ENCODE assay signal across 12 cellular contexts in genomic region chr13:38223093-38223492, GRCh38.
A peak's percentile ranks its signal among the peaks of the same experiment; 100 is the strongest.
DNase-seq lines count a peak whose midpoint lies in the region; ATAC-seq, FAIRE-seq and TF ChIP-seq lines count a peak whose summit lies in the region.
"Had no signal": no experiment of that assay in that cellular context is flagged by ENCODE, and none has a peak within 500 bp of the region (broad histone marks: within the 10 kb centered on the region; RNA-seq: fewer than 3 reads in every experiment).

No MANE protein-coding gene starts in this region.

- H3K18ac ChIP-seq in IMR-90 (ENCODE audit: low read depth, low read length) = no peak overlapping the region

- H3K9ac ChIP-seq in IMR-90 (ENCODE audit: low read depth, low read length) = no peak overlapping the region
- no peak overlapping the region for H3K9ac ChIP-seq in keratinocyte (ENCODE audit: control insufficient read depth, extremely low read depth, insufficient read depth, low read length)

- no TSS peak for BruUV-seq in IMR-90 (replicated peaks; lab: Mats Ljungman, UMichigan)

- H2BK15ac ChIP-seq in IMR-90 (ENCODE audit: low read depth, low read length) = no peak overlapping the region

- no peak overlapping the region for H3K4me2 ChIP-seq in IMR-90 (ENCODE audit: low read depth, low read length)
- H3K4me2 ChIP-seq in keratinocyte (ENCODE audit: control insufficient read depth, extremely low read depth, insufficient read depth, low read depth, low read length) = no peak overlapping the region

- H3K9me1 ChIP-seq in IMR-90 (ENCODE audit: insufficient read depth, low read length) (no peaks in the 10 kb centered on the region), keratinocyte (ENCODE audit: control insufficient read depth, extremely low read depth, insufficient read depth, low read length) (no peaks in the 10 kb centered on the region)

- H3K27ac ChIP-seq in IMR-90 (ENCODE audit: insufficient read depth, low read length) = no peak overlapping the region
- no peak overlapping the region for H3K27ac ChIP-seq in keratinocyte (ENCODE audit: control insufficient read depth, insufficient read depth, low read length)
- H3K27ac ChIP-seq: epithelial cell of prostate had no signal

- dilution Hi-C loops in IMR-90 (cut with HindIII; ENCODE audit: low sequenced_read_pairs, unreplicated experiment) (no loop called here), keratinocyte (cut with MboI; ENCODE audit: extremely low pct_ligation_motif_present, low sequenced_read_pairs) (no loop called here)

- no peaks in the 10 kb centered on the region for H3K27me3 ChIP-seq in BE2C
- no peaks in the 10 kb centered on the region for H3K27me3 ChIP-seq in IMR-90 (ENCODE audit: control insufficient read depth, insufficient read depth, low read length)
- no peaks in the 10 kb centered on the region for H3K27me3 ChIP-seq in keratinocyte (ENCODE audit: control insufficient read depth, extremely low read depth, insufficient read depth, low read length)

- intact Hi-C loops in IMR-90 (cut with micrococcal nuclease) = loop anchor here (10.0 kb wide), 1 partner anchor 578 kb away; no protein-coding TSS in a partner anchor

- H2AFZ ChIP-seq in IMR-90 (replicated peaks; ENCODE audit: low read length, poor library complexity) = no peak overlapping the region
- H2AFZ ChIP-seq in keratinocyte (ENCODE audit: control insufficient read depth, low read length) = no peak overlapping the region

- H4K5ac ChIP-seq in IMR-90 (ENCODE audit: low read depth, low read length) = no peak overlapping the region

- H3K4ac ChIP-seq in IMR-90 (ENCODE audit: low read depth, low read length) = no peak overlapping the region

- in situ Hi-C loops in IMR-90 (cut with MboI; ENCODE audit: low sequenced_read_pairs) (loop anchor here (25.0 kb wide), 2 partner anchors 586 to 1136 kb away; no protein-coding TSS in a partner anchor), G401 (cut with HindIII; ENCODE audit: low sequenced_read_pairs) (no loop called here)

- no peaks in the 10 kb centered on the region for H3K79me2 ChIP-seq in keratinocyte (ENCODE audit: control insufficient read depth, insufficient read depth, low read length)

- H3K9me3 ChIP-seq in BE2C (no peaks in the 10 kb centered on the region; the same call in 1 of the 2 replicates), IMR-90 (ENCODE audit: control insufficient read depth, insufficient read depth, low read length) (no peaks in the 10 kb centered on the region), keratinocyte (ENCODE audit: control insufficient read depth, low read depth, low read length) (no peaks in the 10 kb centered on the region)

- CTCF ChIA-PET in IMR-90 (lab: Yijun Ruan, JAX) = interaction anchor here (1.2 kb wide), 1 partner anchor 582 kb away, joined by 3 read pairs; no protein-coding TSS in a partner anchor
- CTCF ChIA-PET in WTC11 (lab: Charles Lee) = interaction anchor here (0.6 to 2.6 kb wide), 8 partner anchors 37 to 582 kb away, joined by 3 to 29 read pairs (median 3); partner anchors contain the start of gene TRPC4

- no peak for TF ChIP-seq POLR2A in IMR-90 (IDR thresholded peaks at IDR 0.05; ENCODE audit: low read depth, low read length)

- H3K23ac ChIP-seq in IMR-90 (ENCODE audit: low read depth, low read length) = no peak overlapping the region

- H3K56ac ChIP-seq in IMR-90 (ENCODE audit: extremely low read depth, insufficient read depth, low read length) = no peak overlapping the region

- no peaks in the 10 kb centered on the region for H3K36me3 ChIP-seq in BE2C
- no peaks in the 10 kb centered on the region for H3K36me3 ChIP-seq in IMR-90 (ENCODE audit: control insufficient read depth, insufficient read depth, low read length)
- H3K36me3 ChIP-seq in keratinocyte (ENCODE audit: control insufficient read depth in 2 of 2, extremely low read depth in 1 of 2, insufficient read depth in 2 of 2, low read length in 2 of 2) = no peaks in the 10 kb centered on the region

- H2BK120ac ChIP-seq in IMR-90 (ENCODE audit: low read depth, low read length) = no peak overlapping the region

- H3K27ac Mint-ChIP-seq in WTC11 = no peak overlapping the region
- no peak overlapping the region for H3K27ac Mint-ChIP-seq in activated T-cell treated with anti-CD3 and anti-CD28 coated beads, Interleukin-2, amount 50 U/mL, for 24 hours
- H3K27ac Mint-ChIP-seq: activated CD4-positive, alpha-beta memory T cell treated with anti-CD3 and anti-CD28 coated beads, Interleukin-2, amount 10 ng/mL, durations not matched to agents 7 days and 5 days had no signal

- H3K36me3 Mint-ChIP-seq in WTC11 = no peaks in the 10 kb centered on the region
- H3K36me3 Mint-ChIP-seq in activated T-cell treated with anti-CD3 and anti-CD28 coated beads, Interleukin-2, amount 50 U/mL, for 24 hours (ENCODE audit: low read depth) = no peaks in the 10 kb centered on the region

- no peak overlapping the region for H2BK20ac ChIP-seq in IMR-90 (ENCODE audit: low read depth, low read length)

- DNase-seq in BE2C = peak; percentile 8
- peak; percentile 1 for DNase-seq in IMR-90
- peak; percentile 44 for DNase-seq in WTC11 (ENCODE audit: low spot score)
- DNase-seq in keratinocyte (ENCODE audit: low read depth, low spot score) = no peak
- no peak for DNase-seq in activated T-cell treated with anti-CD3 and anti-CD28 coated beads, Interleukin-2, amount 50 U/mL, for 24 hours
- DNase-seq in stimulated activated CD8-positive, alpha-beta memory T cell treated with anti-CD3 and anti-CD28 coated beads, Interleukin-4, amount 100 ng/mL, for 48 hours = no peak
- DNase-seq in activated CD4-positive, CD25-positive, alpha-beta regulatory T cell treated with anti-CD3 and anti-CD28 coated beads, Interleukin-2, amount 50 U/mL, for 72 hours = no peak
- no peak for DNase-seq in G401 (ENCODE audit: low spot score)
- DNase-seq: activated CD4-positive, alpha-beta memory T cell treated with anti-CD3 and anti-CD28 coated beads, Interleukin-2, amount 10 ng/mL, durations not matched to agents 7 days and 5 days; posterior cingulate gyrus; stimulated activated naive CD8-positive, alpha-beta T cell treated with anti-CD3 and anti-CD28 coated beads, Interleukin-15, Interleukin-2, amounts not matched to agents 100 U/mL and 50 U/mL, for 24 hours had no signal

- no peak overlapping the region for H3K14ac ChIP-seq in IMR-90 (replicated peaks; ENCODE audit: low read depth, low read length)

- 0 out of 2 replicates have a peak, but pooled peaks cover 1% of the 10 kb centered on the region for H3K4me1 Mint-ChIP-seq in WTC11
- no peaks in the 10 kb centered on the region for H3K4me1 Mint-ChIP-seq in activated T-cell treated with anti-CD3 and anti-CD28 coated beads, Interleukin-2, amount 50 U/mL, for 24 hours (ENCODE audit: low read depth)
- H3K4me1 Mint-ChIP-seq: activated CD4-positive, alpha-beta memory T cell treated with anti-CD3 and anti-CD28 coated beads, Interleukin-2, amount 10 ng/mL, durations not matched to agents 7 days and 5 days had no signal

- no peaks in the 10 kb centered on the region for H3K27me3 Mint-ChIP-seq in WTC11 (ENCODE audit: low read depth)
- H3K27me3 Mint-ChIP-seq in activated T-cell treated with anti-CD3 and anti-CD28 coated beads, Interleukin-2, amount 50 U/mL, for 24 hours = no peaks in the 10 kb centered on the region
- H3K27me3 Mint-ChIP-seq: activated CD4-positive, alpha-beta memory T cell treated with anti-CD3 and anti-CD28 coated beads, Interleukin-2, amount 10 ng/mL, durations not matched to agents 7 days and 5 days had no signal

- H2BK5ac ChIP-seq in IMR-90 (ENCODE audit: low read depth, low read length, poor library complexity, severe bottlenecking) = no peak overlapping the region

- no peak overlapping the region for H3K4me3 Mint-ChIP-seq in WTC11
- no peak overlapping the region for H3K4me3 Mint-ChIP-seq in activated T-cell treated with anti-CD3 and anti-CD28 coated beads, Interleukin-2, amount 50 U/mL, for 24 hours
- H3K4me3 Mint-ChIP-seq: activated CD4-positive, alpha-beta memory T cell treated with anti-CD3 and anti-CD28 coated beads, Interleukin-2, amount 10 ng/mL, durations not matched to agents 7 days and 5 days had no signal

- no peak overlapping the region for H2AK5ac ChIP-seq in IMR-90 (ENCODE audit: low read depth, low read length)

- TF ChIP-seq CTCF in BE2C (IDR thresholded peaks at IDR 0.05; ENCODE audit: low read depth, low read length) (peak; percentile 30), IMR-90 (conservative IDR thresholded peaks at IDR 0.05; ENCODE audit: low read depth, low read length) (no peak), WTC11 (IDR thresholded peaks at IDR 0.05) (no peak), keratinocyte (optimal IDR thresholded peaks at IDR 0.05 in 1 of 3, IDR thresholded peaks at IDR 0.05 in 1 of 3, conservative IDR thresholded peaks at IDR 0.05 in 1 of 3; ENCODE audit: extremely low read depth in 1 of 3, insufficient read depth in 2 of 3, low read length in 3 of 3) (peak in 1 of 3 experiments; percentile 33)

- H3K9me3 Mint-ChIP-seq in WTC11 = peaks cover 7% of the 10 kb centered on the region
- peaks cover 5% of the 10 kb centered on the region for H3K9me3 Mint-ChIP-seq in activated T-cell treated with anti-CD3 and anti-CD28 coated beads, Interleukin-2, amount 50 U/mL, for 24 hours
- H3K9me3 Mint-ChIP-seq: activated CD4-positive, alpha-beta memory T cell treated with anti-CD3 and anti-CD28 coated beads, Interleukin-2, amount 10 ng/mL, durations not matched to agents 7 days and 5 days had no signal

- no peak overlapping the region for H4K91ac ChIP-seq in IMR-90 (ENCODE audit: insufficient read depth, low read depth, low read length)

- H3K4me3 ChIP-seq in BE2C (ENCODE audit: low read depth, low read length) (no peak overlapping the region), IMR-90 (ENCODE audit: insufficient read depth, low read depth, low read length) (no peak overlapping the region), keratinocyte (ENCODE audit: control insufficient read depth in 2 of 3, extremely low read depth in 1 of 3, insufficient read depth in 2 of 3, low read depth in 1 of 3, low read length in 3 of 3) (no peak overlapping the region)

- POLR2A ChIA-PET in IMR-90 (lab: Charles Lee; ENCODE audit: unreplicated experiment) = no interaction called here
- POLR2A ChIA-PET in WTC11 (lab: Charles Lee) = interaction anchor here (0.5 kb wide), 1 partner anchor 584 kb away, joined by 3 read pairs; no protein-coding TSS in a partner anchor

- H2AK9ac ChIP-seq in IMR-90 (replicated peaks; ENCODE audit: low read depth, low read length, poor library complexity) = no peak overlapping the region

- no peaks in the 10 kb centered on the region for H3K4me1 ChIP-seq in BE2C
- no peaks in the 10 kb centered on the region for H3K4me1 ChIP-seq in IMR-90 (ENCODE audit: control insufficient read depth, insufficient read depth, low read length)
- no peaks in the 10 kb centered on the region for H3K4me1 ChIP-seq in keratinocyte (ENCODE audit: control insufficient read depth, extremely low read depth, insufficient read depth, low read length)

- H4K20me1 ChIP-seq in IMR-90 (ENCODE audit: insufficient read depth, low read length) = no peaks in the 10 kb centered on the region
- H4K20me1 ChIP-seq in keratinocyte (ENCODE audit: control insufficient read depth, extremely low read depth, insufficient read depth, low read length) = no peaks in the 10 kb centered on the region

- peak; percentile 51 for FAIRE-seq in keratinocyte (lab: Jason Lieb, UNC)

- no peak overlapping the region for H4K8ac ChIP-seq in IMR-90 (ENCODE audit: low read depth in 2 of 2, low read length in 2 of 2)

- no CpG with 5 or more reads among the region's 1 CpG for WGBS in IMR-90 (ENCODE audit: extremely low coverage in 2 of 2, insufficient read length in 1 of 2), 2 experiments

- no peaks in the 10 kb centered on the region for H3K79me1 ChIP-seq in IMR-90 (ENCODE audit: low read depth in 1 of 2, low read length in 2 of 2)

- peak; percentile 34; the same call in 1 of the 2 replicates for TF ChIP-seq RAD21 in IMR-90 (IDR thresholded peaks at IDR 0.05; ENCODE audit: low read length)

- no peak for ATAC-seq in IMR-90 (ENCODE audit: low read depth)
- ATAC-seq in WTC11 = peak; percentile 97
- ATAC-seq: stimulated activated naive CD8-positive, alpha-beta T cell treated with anti-CD3 and anti-CD28 coated beads, Interleukin-15, Interleukin-2, amounts not matched to agents 100 U/mL and 50 U/mL, for 24 hours had no signal

Comparison
In these comparisons a context has a peak if more than half of its experiments do, and no peak if none do; other contexts are left out.
1. DNase-seq: peak in BE2C (single experiment), IMR-90 (single experiment) and WTC11 (single experiment); none in keratinocyte (single experiment), activated T-cell treated with anti-CD3 and anti-CD28 coated beads, Interleukin-2, amount 50 U/mL, for 24 hours (single experiment), stimulated activated CD8-positive, alpha-beta memory T cell treated with anti-CD3 and anti-CD28 coated beads, Interleukin-4, amount 100 ng/mL, for 48 hours (single experiment), activated CD4-positive, CD25-positive, alpha-beta regulatory T cell treated with anti-CD3 and anti-CD28 coated beads, Interleukin-2, amount 50 U/mL, for 72 hours (single experiment) and G401 (single experiment).